8 cellular contexts compared by ENCODE assay signal in genomic region chr18:49723648-49724180, GRCh38.
DNase-seq lines count a peak whose midpoint lies in the region; ATAC-seq, FAIRE-seq and TF ChIP-seq lines count a peak whose summit lies in the region.

No MANE protein-coding gene starts in this region.

- TF ChIP-seq CTCF in WERI-Rb-1 (IDR thresholded peaks at IDR 0.05; ENCODE audit: low read depth, low read length) = no peak

- H3K4me3 ChIP-seq in WERI-Rb-1 (ENCODE audit: low read depth, low read length) = no peak overlapping the region

- peak; percentile 84 for FAIRE-seq in GM12891 (lab: Jason Lieb, UNC)

- H3K27ac ChIP-seq in WERI-Rb-1 = no peak overlapping the region

- peak; percentile 15 for DNase-seq in GM12891 (ENCODE audit: insufficient read length, low spot score)
- peak; percentile 36 for DNase-seq in amniotic epithelial cell (ENCODE audit: low read depth)
- no peak for DNase-seq in natural killer cell treated with Interleukin-12 subunit alpha and Interleukin-12 subunit beta and Interleukin-15 and Interleukin-18, amount 100 ng/mL, for 72 hours (ENCODE audit: low spot score)
- no peak for DNase-seq in WERI-Rb-1
- DNase-seq in NCI-H524 (lab: John Stamatoyannopoulos, UW) = no peak

- no peaks in the 10 kb centered on the region for H3K36me3 ChIP-seq in WERI-Rb-1

- peak; percentile 66 for ATAC-seq in HG03196 (IDR thresholded peaks at IDR 0.05; ENCODE audit: unreplicated experiment)
- ATAC-seq in natural killer cell treated with Interleukin-12 subunit alpha and Interleukin-12 subunit beta and Interleukin-15 and Interleukin-18, amount 100 ng/mL, for 72 hours = peak; percentile 66 to 78
- no peak for ATAC-seq in HG03095 (IDR thresholded peaks at IDR 0.05; ENCODE audit: unreplicated experiment)
- no peak for ATAC-seq in GM21786 (IDR thresholded peaks at IDR 0.05; ENCODE audit: unreplicated experiment)

- H3K27ac Mint-ChIP-seq in natural killer cell treated with Interleukin-12 subunit alpha and Interleukin-12 subunit beta and Interleukin-15 and Interleukin-18, amount 100 ng/mL, for 72 hours = no peak overlapping the region

- H3K9me3 Mint-ChIP-seq in natural killer cell treated with Interleukin-12 subunit alpha and Interleukin-12 subunit beta and Interleukin-15 and Interleukin-18, amount 100 ng/mL, for 72 hours = no peaks in the 10 kb centered on the region

- peaks cover 8 to 10% of the 10 kb centered on the region in 2 donors for H3K4me1 Mint-ChIP-seq in natural killer cell treated with Interleukin-12 subunit alpha and Interleukin-12 subunit beta and Interleukin-15 and Interleukin-18, amount 100 ng/mL, for 72 hours (ENCODE audit: low read depth in 2 of 2)

- peak overlapping the region; percentile 62 for H3K4me3 Mint-ChIP-seq in natural killer cell treated with Interleukin-12 subunit alpha and Interleukin-12 subunit beta and Interleukin-15 and Interleukin-18, amount 100 ng/mL, for 72 hours

- H3K9me3 ChIP-seq in WERI-Rb-1 (ENCODE audit: severe bottlenecking) = no peaks in the 10 kb centered on the region

- TF ChIP-seq POLR2A in GM12891 (IDR thresholded peaks at IDR 0.05; ENCODE audit: low read depth, low read length) = no peak

- H3K27me3 Mint-ChIP-seq in natural killer cell treated with Interleukin-12 subunit alpha and Interleukin-12 subunit beta and Interleukin-15 and Interleukin-18, amount 100 ng/mL, for 72 hours = peaks cover 11 to 14% of the 10 kb centered on the region in 2 donors

- no peaks in the 10 kb centered on the region for H3K36me3 Mint-ChIP-seq in natural killer cell treated with Interleukin-12 subunit alpha and Interleukin-12 subunit beta and Interleukin-15 and Interleukin-18, amount 100 ng/mL, for 72 hours

- H3K27me3 ChIP-seq in WERI-Rb-1 (ENCODE audit: insufficient read depth, low read depth, severe bottlenecking) = no peaks in the 10 kb centered on the region

TF ChIP-seq in GM12891, 5 proteins besides CTCF, POLR2A, EP300 and RAD21:
- TF ChIP-seq POLR2AphosphoS5 (IDR thresholded peaks at IDR 0.05; ENCODE audit: low read depth, low read length) (no peak), SPI1 (IDR thresholded peaks at IDR 0.05; ENCODE audit: low read depth, low read length) (no peak), TAF1 (IDR thresholded peaks at IDR 0.05; ENCODE audit: low read depth, low read length) (no peak), PAX5 (IDR thresholded peaks at IDR 0.05; ENCODE audit: insufficient read depth, low read length, severe bottlenecking) (no peak), POU2F2 (IDR thresholded peaks at IDR 0.05; ENCODE audit: low read depth, low read length) (no peak)

Comparison
In these comparisons a context has a peak if more than half of its experiments do, and no peak if none do; other contexts are left out.
1. DNase-seq: peak in GM12891 (single experiment) and amniotic epithelial cell (single experiment); none in natural killer cell treated with Interleukin-12 subunit alpha and Interleukin-12 subunit beta and Interleukin-15 and Interleukin-18, amount 100 ng/mL, for 72 hours (single experiment), WERI-Rb-1 (single experiment) and NCI-H524 (0 of 2).
2. ATAC-seq: peak in HG03196 (single experiment) and natural killer cell treated with Interleukin-12 subunit alpha and Interleukin-12 subunit beta and Interleukin-15 and Interleukin-18, amount 100 ng/mL, for 72 hours (2 of 2); none in HG03095 (single experiment) and GM21786 (single experiment).